In the genomic region with DNA sequence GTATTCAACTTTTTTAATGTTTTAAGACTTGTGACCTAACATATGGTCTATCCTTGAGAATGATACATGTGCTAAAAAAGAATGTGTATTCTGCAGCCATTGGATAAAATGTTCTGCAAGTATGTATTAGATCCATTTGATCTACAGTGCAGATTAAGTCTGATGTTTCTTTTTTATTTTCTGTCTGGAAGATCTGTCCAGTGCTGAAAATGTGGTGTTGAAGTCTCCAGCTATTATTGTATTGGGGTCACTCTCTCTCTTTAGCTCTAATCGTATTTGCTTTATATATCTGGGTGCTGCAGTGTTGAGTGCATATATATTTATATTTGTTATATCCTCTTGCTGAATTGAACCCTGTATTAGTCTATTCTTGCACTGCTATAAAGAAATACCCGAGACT, we compare ENCODE assay signal across 23 cellular contexts.
"Had no signal": no experiment of that assay in that cellular context is flagged by ENCODE, and none has a peak within 500 bp of the region (broad histone marks: within the 10 kb centered on the region; RNA-seq: fewer than 3 reads in every experiment).

No MANE protein-coding gene starts in this region.

- H3K36me3 ChIP-seq: SJSA1 had no signal

- H3K4me1 Mint-ChIP-seq: IgD-negative memory B cell had no signal

- H3K4me3 ChIP-seq: SJSA1, SK-N-MC had no signal

- H3K27me3 Mint-ChIP-seq: IgD-negative memory B cell had no signal

- DNase-seq: KBM-7, MV-4-11, NCI-H1048, NCI-H1105, NCI-H1417, NCI-H1436 treated with DMSO at 0.1 percent for 48 hours, NCI-H1694 treated with DMSO at 0.1 percent for 48 hours, NCI-H1930, NCI-H2081, NCI-H2107, NCI-H2227 treated with DMSO at 0.1 percent for 48 hours, NCI-H524, NCI-H526 treated with DMSO at 0.1 percent for 48 hours, NCI-H748 treated with DMSO at 0.1 percent for 48 hours, Right ventricle myocardium superior, RPMI8226, SIG-M5 had no signal

- H3K27ac ChIP-seq: HL-60, SJSA1, SK-N-MC had no signal

- H3K27me3 ChIP-seq: SJSA1 had no signal

- H3K4me1 ChIP-seq: SJSA1 had no signal

- FAIRE-seq: HTR-8/SVneo, RCC 7860 had no signal
